Comparison of ENCODE assay signal across 18 cellular contexts in the genomic region with DNA sequence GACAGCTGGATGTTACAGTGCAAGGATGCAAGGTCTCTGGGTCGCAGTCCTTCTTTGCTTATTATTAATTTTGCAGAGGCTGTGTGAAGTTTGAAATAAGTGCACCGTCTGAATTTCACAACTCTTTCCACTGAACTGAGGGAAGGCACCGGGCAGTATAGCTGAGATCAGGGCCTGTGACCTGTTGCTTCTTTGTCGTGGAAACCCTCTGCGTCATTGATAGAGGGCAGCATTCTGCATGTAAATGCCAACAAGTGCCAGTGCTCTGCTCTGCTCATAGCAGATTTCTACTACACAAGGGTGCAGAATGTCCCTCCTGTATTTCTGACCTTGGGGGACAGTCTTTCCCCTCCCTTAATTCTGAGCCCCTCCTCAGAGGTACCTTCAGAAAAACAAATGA. TPM values are rescaled to one million over a fixed set of nuclear protein-coding genes. Genes with fewer than 3 reads are reported as not detected.
DNase-seq lines count a peak whose midpoint lies in the region; ATAC-seq, FAIRE-seq and TF ChIP-seq lines count a peak whose summit lies in the region.
"Had no signal": no experiment of that assay in that cellular context is flagged by ENCODE, and none has a peak within 500 bp of the region (broad histone marks: within the 10 kb centered on the region; RNA-seq: fewer than 3 reads in every experiment).

No MANE protein-coding gene starts in this region.

- POLR2A ChIA-PET in A549 (lab: Yijun Ruan, JAX) = no interaction called here

- TF ChIP-seq EP300 in A549 (IDR thresholded peaks at IDR 0.05) = no peak

- DNase-seq in A549 (ENCODE audit: low read depth in 1 of 2, low spot score in 1 of 2) (peak in 1 of 2 experiments; percentile 29), GF-D8 (lab: John Stamatoyannopoulos, UW) (peak; percentile 81), NOMO-1 treated with DMSO at 0.1 percent for 48 hours (lab: John Stamatoyannopoulos, UW; ENCODE audit: unreplicated experiment) (peak; percentile 88), cerebellar cortex (ENCODE audit: low spot score) (peak; percentile 34), activated T-cell treated with anti-CD3 and anti-CD28 coated beads for 4 hours (no peak), testis (no peak), NCI-H748 treated with DMSO at 0.1 percent for 48 hours (lab: John Stamatoyannopoulos, UW) (no peak)
- DNase-seq: activated CD4-positive, alpha-beta T cell treated with anti-CD3 and anti-CD28 coated beads for 1 hour; activated naive CD4-positive, alpha-beta T cell treated with anti-CD3 and anti-CD28 coated beads, Interleukin-2, amount 50 U/mL, for 16 hours; colonic mucosa; nephron progenitor cell; PC-9; stimulated activated CD4-positive, alpha-beta T cell treated with anti-CD3 and anti-CD28 coated beads, Interleukin-15, amount 100 ng/mL, for 24 hours had no signal

- TF ChIP-seq POLR2A in A549 (IDR thresholded peaks at IDR 0.05; ENCODE audit: low read length) (no peak), testis (IDR thresholded peaks at IDR 0.05) (no peak)

- no peak overlapping the region for H3K27ac ChIP-seq in A549
- H3K27ac ChIP-seq in testis = no peak overlapping the region
- H3K27ac ChIP-seq: colonic mucosa, epithelial cell of prostate, gastroesophageal sphincter, PC-9 had no signal

- H3K9me3 ChIP-seq in A549 (no peaks in the 10 kb centered on the region), testis (no peaks in the 10 kb centered on the region)
- H3K9me3 ChIP-seq: colonic mucosa, gastroesophageal sphincter had no signal

- 30% methylated on average over 5 of the region's 5 CpGs for WGBS in A549 (ENCODE audit: missing lambda C conversion rate)
- WGBS in testis, 2 donors = 66 to 84% methylated on average over 5 of the region's 5 CpGs

- TF ChIP-seq CTCF in A549 (IDR thresholded peaks at IDR 0.05) = no peak
- no peak for TF ChIP-seq CTCF in testis (IDR thresholded peaks at IDR 0.05)

- CTCF ChIA-PET in A549 (lab: Yijun Ruan, JAX) = interaction anchor here (0.6 to 2.9 kb wide), 9 partner anchors 11 to 121 kb away, joined by 3 to 14 read pairs (median 4); no protein-coding TSS in a partner anchor

- no peak for TF ChIP-seq RAD21 in A549 (conservative IDR thresholded peaks at IDR 0.05 in 1 of 2, IDR thresholded peaks at IDR 0.05 in 1 of 2)

- H3K4me1 ChIP-seq in A549 = no peaks in the 10 kb centered on the region
- H3K4me1 ChIP-seq in testis = no peaks in the 10 kb centered on the region
- H3K4me1 ChIP-seq: colonic mucosa, gastroesophageal sphincter had no signal

- ATAC-seq in A549 (peak; percentile 65 to 75; a peak in 4 of 6 replicates), GM18511 (IDR thresholded peaks at IDR 0.05; ENCODE audit: unreplicated experiment) (no peak)
- ATAC-seq: gastroesophageal sphincter had no signal

- no peak overlapping the region for H3K4me2 ChIP-seq in A549
- H3K4me2 ChIP-seq: PC-9 had no signal

- FAIRE-seq in A549 (lab: Jason Lieb, UNC) = no peak

- intact Hi-C loops in testis (cut with DNase I; ENCODE audit: low total_unique reads) = no loop called here

- no peak overlapping the region for H3K4me3 ChIP-seq in A549
- no peak overlapping the region for H3K4me3 ChIP-seq in testis
- H3K4me3 ChIP-seq: colonic mucosa, gastroesophageal sphincter, lung, PC-9 had no signal

- no peaks in the 10 kb centered on the region for H3K36me3 ChIP-seq in testis (ENCODE audit: low read depth, missing control alignments)
- H3K36me3 ChIP-seq: colonic mucosa, gastroesophageal sphincter had no signal

- H3K27me3 ChIP-seq in testis = no peaks in the 10 kb centered on the region
- H3K27me3 ChIP-seq: colonic mucosa had no signal

TF ChIP-seq in A549, 52 proteins besides CTCF, POLR2A, EP300 and RAD21:
- no peak for TF ChIP-seq MAFK (IDR thresholded peaks at IDR 0.05; ENCODE audit: partially characterized antibody)
- TF ChIP-seq HDAC2 (IDR thresholded peaks at IDR 0.05) = no peak
- TF ChIP-seq NR3C1 (IDR thresholded peaks at IDR 0.05) = no peak
- TF ChIP-seq ZSCAN20 (CRISPR knock-in tag; IDR thresholded peaks at IDR 0.05) = no peak
- TF ChIP-seq MAZ (IDR thresholded peaks at IDR 0.05; ENCODE audit: borderline replicate concordance, low read depth, low read length) = no peak
- TF ChIP-seq RFX5 (IDR thresholded peaks at IDR 0.05) = no peak
- no peak for TF ChIP-seq FOXS1 (CRISPR knock-in tag; IDR thresholded peaks at IDR 0.05)
- no peak for TF ChIP-seq SREBF2 (IDR thresholded peaks at IDR 0.05)
- TF ChIP-seq CBX2 (IDR thresholded peaks at IDR 0.05; ENCODE audit: borderline replicate concordance, low read depth) = no peak
- no peak for TF ChIP-seq PBX3 (IDR thresholded peaks at IDR 0.05)
- no peak for TF ChIP-seq HOXB5 (CRISPR knock-in tag; IDR thresholded peaks at IDR 0.05)
- no peak for TF ChIP-seq FOSB (CRISPR knock-in tag; IDR thresholded peaks at IDR 0.05)
- no peak for TF ChIP-seq MYC (IDR thresholded peaks at IDR 0.05; ENCODE audit: borderline replicate concordance, low read length)
- no peak for TF ChIP-seq RCOR1 (IDR thresholded peaks at IDR 0.05; ENCODE audit: low read depth, low read length)
- TF ChIP-seq REST (IDR thresholded peaks at IDR 0.05) = no peak
- TF ChIP-seq, protein P1, sequence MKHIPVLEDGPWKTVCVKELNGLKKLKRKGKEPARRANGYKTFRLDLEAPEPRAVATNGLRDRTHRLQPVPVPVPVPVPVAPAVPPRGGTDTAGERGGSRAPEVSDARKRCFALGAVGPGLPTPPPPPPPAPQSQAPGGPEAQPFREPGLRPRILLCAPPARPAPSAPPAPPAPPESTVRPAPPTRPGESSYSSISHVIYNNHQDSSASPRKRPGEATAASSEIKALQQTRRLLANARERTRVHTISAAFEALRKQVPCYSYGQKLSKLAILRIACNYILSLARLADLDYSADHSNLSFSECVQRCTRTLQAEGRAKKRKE (CRISPR knock-in tag; IDR thresholded peaks at IDR 0.05; ENCODE audit: low read depth) = no peak

RNA-seq across cellular contexts. Expression of gene CD300LF, which starts 26.0 kb away (rescaled TPM):
- polyA plus RNA-seq in A549 (2011; rRNA removed) (not detected in 2 replicates), A549 (2017; fragmentation: RNase III; extraction: RNeasy Plus Mini Kit Qiagen cat#74134 plus additional on column Dnase treatment) (not detected in 3 replicates), testis (ENCODE audit: insufficient read depth, low read depth, low replicate concordance) (0.79 TPM)
- polyA plus RNA-seq in A549 (2012; cell fraction: cytosol; rRNA removed) = not detected in 2 replicates
- polyA plus RNA-seq in A549 (2012; cell fraction: nucleus; rRNA removed) = not detected in 2 replicates
- polyA minus RNA-seq in A549 (2011; rRNA and poly(A)+ RNA removed) = not detected in 2 replicates
- 1 to 10 TPM in 1 of 2 donors, under 1 TPM in 1; 0.43 to 1.1 TPM for total RNA-seq in testis
- total RNA-seq: PC-9, pulmonary artery endothelial cell had no signal

RNA-seq across cellular contexts. Expression of gene RAB37, which starts 50.3 kb away (rescaled TPM):
- polyA plus RNA-seq in A549 (2011; rRNA removed) (15.8 and 18.7 TPM in 2 replicates), A549 (2017; fragmentation: RNase III; extraction: RNeasy Plus Mini Kit Qiagen cat#74134 plus additional on column Dnase treatment) (1.1 to 2.8 TPM (median 2.4 TPM) in 3 replicates), testis (ENCODE audit: insufficient read depth, low read depth, low replicate concordance) (1.9 TPM)
- 1.4 and 2.0 TPM in 2 replicates for polyA plus RNA-seq in A549 (2012; cell fraction: cytosol; rRNA removed)
- 2.5 and 2.9 TPM in 2 replicates for polyA plus RNA-seq in A549 (2012; cell fraction: nucleus; rRNA removed)
- 11.6 and 11.7 TPM in 2 replicates for polyA minus RNA-seq in A549 (2011; rRNA and poly(A)+ RNA removed)
- under 1 TPM; 0.81 to 0.94 TPM for total RNA-seq in testis
- total RNA-seq: PC-9 had no signal

Comparison
In these comparisons a context has a peak if more than half of its experiments do, and no peak if none do; other contexts are left out.
1. DNase-seq: peak in GF-D8 (single experiment), NOMO-1 treated with DMSO at 0.1 percent for 48 hours (single experiment) and cerebellar cortex (single experiment); none in activated T-cell treated with anti-CD3 and anti-CD28 coated beads for 4 hours (single experiment), testis (single experiment) and NCI-H748 treated with DMSO at 0.1 percent for 48 hours (single experiment).